15 cellular contexts compared by ENCODE assay signal in genomic region chr16:88552166-88552565, GRCh38. TPM values are rescaled to one million over a fixed set of nuclear protein-coding genes. Genes with fewer than 3 reads are reported as not detected.
DNase-seq lines count a peak whose midpoint lies in the region; ATAC-seq and TF ChIP-seq lines count a peak whose summit lies in the region.
"Had no signal": no experiment of that assay in that cellular context is flagged by ENCODE, and none has a peak within 500 bp of the region (broad histone marks: within the 10 kb centered on the region; RNA-seq: fewer than 3 reads in every experiment).

No MANE protein-coding gene starts in this region.

- peaks cover 4% of the 10 kb centered on the region for H3K9me3 Mint-ChIP-seq in central memory CD8-positive, alpha-beta T cell
- H3K9me3 Mint-ChIP-seq in neural progenitor cell = no peaks in the 10 kb centered on the region

- peaks cover 0 to 14% (median 0%) of the 10 kb centered on the region in 11 experiments; a peak in 3 of 22 replicates for H4K20me1 ChIP-seq in BLaER1 treated with 17β-estradiol and CSF1 and Interleukin-3, amounts not matched to agents 10 nM and 100 nM
- no peaks in the 10 kb centered on the region for H4K20me1 ChIP-seq in neural progenitor cell (ENCODE audit: low read depth)

- H3K27me3 Mint-ChIP-seq in central memory CD8-positive, alpha-beta T cell = no peaks in the 10 kb centered on the region
- H3K27me3 Mint-ChIP-seq in neural progenitor cell (ENCODE audit: insufficient read depth, low read depth) = peaks cover 9% of the 10 kb centered on the region

- H3K4me1 ChIP-seq in BLaER1 treated with 17β-estradiol and CSF1 and Interleukin-3, amounts not matched to agents 10 nM and 100 nM = peaks cover 41 to 91% (median 84%) of the 10 kb centered on the region in 10 experiments
- H3K4me1 ChIP-seq in neural progenitor cell = peaks cover 14% of the 10 kb centered on the region

- DNase-seq in H7 (peak; percentile 54), neural progenitor cell (ENCODE audit: low spot score) (no peak)
- no peak for DNase-seq in central memory CD8-positive, alpha-beta T cell (ENCODE audit: low spot score in 2 of 2)
- DNase-seq: DMS 273 treated with DMSO at 0.1 percent for 48 hours; GF-D8; NCI-H187 treated with DMSO at 0.1 percent for 48 hours; NCI-H526 treated with DMSO at 0.1 percent for 48 hours; NK-92 treated with Interleukin-12 subunit alpha and Interleukin-12 subunit beta, amount 100 ng/mL, for 24 hours; PC-3 had no signal

- peak overlapping the region; percentile 36 for H3K27ac Mint-ChIP-seq in central memory CD8-positive, alpha-beta T cell (ENCODE audit: low read depth)
- peak overlapping the region; percentile 69 for H3K27ac Mint-ChIP-seq in neural progenitor cell

- H3K36me3 Mint-ChIP-seq in central memory CD8-positive, alpha-beta T cell (ENCODE audit: insufficient read depth) = peaks cover 2% of the 10 kb centered on the region
- no peaks in the 10 kb centered on the region for H3K36me3 Mint-ChIP-seq in neural progenitor cell
- H3K36me3 Mint-ChIP-seq: CD14-positive monocyte had no signal

- no peak overlapping the region for H3K4me3 Mint-ChIP-seq in central memory CD8-positive, alpha-beta T cell
- H3K4me3 Mint-ChIP-seq in neural progenitor cell = peak overlapping the region; percentile 52
- H3K4me3 Mint-ChIP-seq: CD14-positive monocyte had no signal

- H3K9ac ChIP-seq in BLaER1 treated with 17β-estradiol and CSF1 and Interleukin-3, amounts not matched to agents 10 nM and 100 nM = peak overlapping the region in 7 of 11 experiments; percentile 5 to 64 (median 43); a peak in 10 of 22 replicates
- no peak overlapping the region for H3K9ac ChIP-seq in neural progenitor cell

- peaks cover 0 to 46% (median 0%) of the 10 kb centered on the region in 11 experiments; a peak in 7 of 22 replicates for H3K27me3 ChIP-seq in BLaER1 treated with 17β-estradiol and CSF1 and Interleukin-3, amounts not matched to agents 10 nM and 100 nM
- peaks cover 2% of the 10 kb centered on the region for H3K27me3 ChIP-seq in H7 (ENCODE audit: control insufficient read depth, insufficient read depth, low read length)
- peaks cover 17% of the 10 kb centered on the region for H3K27me3 ChIP-seq in neural progenitor cell

- no peaks in the 10 kb centered on the region for H3F3A ChIP-seq in neural progenitor cell (ENCODE audit: low read depth)

- no peaks in the 10 kb centered on the region for H3K79me2 ChIP-seq in neural progenitor cell (ENCODE audit: low read depth)

- H2AFZ ChIP-seq in neural progenitor cell (replicated peaks) = no peak overlapping the region

- ATAC-seq in central memory CD8-positive, alpha-beta T cell (replicated peaks; ENCODE audit: extremely low read depth, poor library complexity, severe bottlenecking) = no peak
- ATAC-seq in GM21576 (IDR thresholded peaks at IDR 0.05; ENCODE audit: unreplicated experiment) = no peak
- no peak for ATAC-seq in GM21381 (IDR thresholded peaks at IDR 0.05; ENCODE audit: unreplicated experiment)
- no peak for ATAC-seq in GM18511 (IDR thresholded peaks at IDR 0.05; ENCODE audit: unreplicated experiment)
- ATAC-seq: PC-3 had no signal

- no peaks in the 10 kb centered on the region; a peak in 1 of 22 replicates for H3K36me3 ChIP-seq in BLaER1 treated with 17β-estradiol and CSF1 and Interleukin-3, amounts not matched to agents 10 nM and 100 nM
- H3K36me3 ChIP-seq in H7 (replicated peaks; ENCODE audit: control insufficient read depth, insufficient read depth, low read length) (no peaks in the 10 kb centered on the region), neural progenitor cell (no peaks in the 10 kb centered on the region)

- peak overlapping the region in 4 of 11 experiments; percentile 15 to 52 (median 30); a peak in 7 of 22 replicates for H3K27ac ChIP-seq in BLaER1 treated with 17β-estradiol and CSF1 and Interleukin-3, amounts not matched to agents 10 nM and 100 nM
- no peak overlapping the region for H3K27ac ChIP-seq in neural progenitor cell
- H3K27ac ChIP-seq: RWPE1 had no signal

- peak overlapping the region; percentile 20 to 96 (median 84) for H3K4me2 ChIP-seq in BLaER1 treated with 17β-estradiol and CSF1 and Interleukin-3, amounts not matched to agents 10 nM and 100 nM
- H3K4me2 ChIP-seq in neural progenitor cell = no peak overlapping the region

- no peak for TF ChIP-seq CTCF in neural progenitor cell (IDR thresholded peaks at IDR 0.05)

- peak overlapping the region in 1 of 10 experiments; percentile 14; a peak in 1 of 20 replicates for H3K4me3 ChIP-seq in BLaER1 treated with 17β-estradiol and CSF1 and Interleukin-3, amounts not matched to agents 10 nM and 100 nM
- H3K4me3 ChIP-seq in H7 (ENCODE audit: insufficient read depth, low read depth, low read length) (no peak overlapping the region), neural progenitor cell (no peak overlapping the region)

- peaks cover 4 to 14% (median 10%) of the 10 kb centered on the region in 11 experiments; a peak in 19 of 22 replicates for H3K9me3 ChIP-seq in BLaER1 treated with 17β-estradiol and CSF1 and Interleukin-3, amounts not matched to agents 10 nM and 100 nM (replicated peaks in 1 of 11)
- H3K9me3 ChIP-seq in neural progenitor cell (ENCODE audit: low read depth) = no peaks in the 10 kb centered on the region

- peaks cover 15% of the 10 kb centered on the region for H3K4me1 Mint-ChIP-seq in central memory CD8-positive, alpha-beta T cell
- H3K4me1 Mint-ChIP-seq in neural progenitor cell = peaks cover 35% of the 10 kb centered on the region

RNA-seq across cellular contexts. Expression of gene ZC3H18, which starts 18.0 kb away (rescaled TPM):
- total RNA-seq in H7 (2014; rRNA removed; shearing (Covaris generic)) = 19.5 and 20.0 TPM in 2 replicates
- 24.2 and 38.6 TPM in 2 replicates for total RNA-seq in neural progenitor cell (ENCODE audit: low replicate concordance)
